9 cellular contexts compared by ENCODE assay signal in genomic region chr9:124254261-124254682, GRCh38.
DNase-seq lines count a peak whose midpoint lies in the region; ATAC-seq and TF ChIP-seq lines count a peak whose summit lies in the region.
"Had no signal": no experiment of that assay in that cellular context is flagged by ENCODE, and none has a peak within 500 bp of the region (broad histone marks: within the 10 kb centered on the region; RNA-seq: fewer than 3 reads in every experiment).

No MANE protein-coding gene starts in this region.

- CTCF ChIA-PET in RWPE1 (lab: Yijun Ruan, JAX): no interaction called here

- H4K20me1 ChIP-seq in OCI-LY3 (ENCODE audit: insufficient read depth, low read length): no peaks in the 10 kb centered on the region

- peaks cover 5% of the 10 kb centered on the region for H3K36me3 ChIP-seq in OCI-LY3 (replicated peaks; ENCODE audit: low read depth, low read length)

- no peaks in the 10 kb centered on the region for H3K9me3 ChIP-seq in OCI-LY3 (ENCODE audit: insufficient read depth, low read length)

- peaks cover 29% of the 10 kb centered on the region for H3K79me2 ChIP-seq in OCI-LY3 (ENCODE audit: low read length)

- peak overlapping the region; percentile 56; the same call in 1 of the 2 replicates for H3K9ac ChIP-seq in OCI-LY3 (ENCODE audit: low read length)

- H3K4me3 ChIP-seq in OCI-LY3 (ENCODE audit: low read length): peak overlapping the region; percentile 45

- peaks cover 58% of the 10 kb centered on the region for H3K4me1 ChIP-seq in OCI-LY3 (ENCODE audit: low read length)

- DNase-seq in activated CD8-positive, alpha-beta memory T cell treated with anti-CD3 and anti-CD28 coated beads, Interleukin-2, amount 50 U/mL, for 24 hours (ENCODE audit: extremely low read depth): peak; percentile 23
- no peak for DNase-seq in activated CD8-positive, alpha-beta memory T cell treated with anti-CD3 and anti-CD28 coated beads for 24 hours
- peak; percentile 72 for DNase-seq in stimulated activated CD8-positive, alpha-beta memory T cell treated with anti-CD3 and anti-CD28 coated beads, Interleukin-4, amount 100 ng/mL, for 48 hours
- DNase-seq in Kasumi-1 (lab: John Stamatoyannopoulos, UW) (no peak), RWPE1 (ENCODE audit: low spot score) (no peak), SW480 (ENCODE audit: low spot score) (no peak)
- DNase-seq: NCI-H2081 treated with DMSO at 0.1 percent for 48 hours had no signal

- peak overlapping the region; percentile 91 for H3K27ac ChIP-seq in OCI-LY3 (ENCODE audit: low read length)
- no peak overlapping the region for H3K27ac ChIP-seq in RWPE1

- POLR2A ChIA-PET in RWPE1 (lab: Yijun Ruan, JAX; ENCODE audit: low non-redundant PET): no interaction called here

- peak; percentile 74 for ATAC-seq in HG02610 (IDR thresholded peaks at IDR 0.05; ENCODE audit: unreplicated experiment)

- TF ChIP-seq CTCF in OCI-LY3 (IDR thresholded peaks at IDR 0.05; ENCODE audit: low read depth, low read length): peak; percentile 26
- TF ChIP-seq CTCF in RWPE1 (conservative IDR thresholded peaks at IDR 0.05; ENCODE audit: low read depth): no peak

- H3K4me2 ChIP-seq in OCI-LY3 (ENCODE audit: low read length): peak overlapping the region; percentile 72

- no peaks in the 10 kb centered on the region for H3K27me3 ChIP-seq in OCI-LY3 (ENCODE audit: low read depth, low read length)

- H2AFZ ChIP-seq in OCI-LY3 (ENCODE audit: low read depth, low read length): no peak overlapping the region

Comparison
In these comparisons a context has a peak if more than half of its experiments do, and no peak if none do; other contexts are left out.
1. DNase-seq: peak in activated CD8-positive, alpha-beta memory T cell treated with anti-CD3 and anti-CD28 coated beads, Interleukin-2, amount 50 U/mL, for 24 hours (single experiment) and stimulated activated CD8-positive, alpha-beta memory T cell treated with anti-CD3 and anti-CD28 coated beads, Interleukin-4, amount 100 ng/mL, for 48 hours (single experiment); none in activated CD8-positive, alpha-beta memory T cell treated with anti-CD3 and anti-CD28 coated beads for 24 hours (single experiment), Kasumi-1 (0 of 2), RWPE1 (single experiment) and SW480 (single experiment).